ENCODE assay signal across 24 cellular contexts in genomic region chr3:150179330-150179729, GRCh38.
"Had no signal": no experiment of that assay in that cellular context is flagged by ENCODE, and none has a peak within 500 bp of the region (broad histone marks: within the 10 kb centered on the region; RNA-seq: fewer than 3 reads in every experiment).

No MANE protein-coding gene starts in this region.

- H3K9me3 ChIP-seq: ascending aorta, body of pancreas had no signal

- DNase-seq: activated B cell treated with CpG ODN at 0.5 μM for 24 hours; activated CD4-positive, alpha-beta memory T cell treated with anti-CD3 and anti-CD28 coated beads for 36 hours; activated CD4-positive, alpha-beta T cell treated with anti-CD3 and anti-CD28 coated beads for 1 hour; activated CD4-positive, alpha-beta T cell treated with anti-CD3 and anti-CD28 coated beads, Interleukin-2, amount 10 ng/mL, durations not matched to agents 7 days and 5 days; activated CD8-positive, alpha-beta memory T cell treated with anti-CD3 and anti-CD28 coated beads for 24 hours; activated effector memory CD4-positive, alpha-beta T cell treated with anti-CD3 and anti-CD28 coated beads, Interleukin-2, amount 50 U/mL, for 16 hours; activated naive CD4-positive, alpha-beta T cell treated with Interleukin-2 at 50 U/mL for 16 hours; activated naive CD8-positive, alpha-beta T cell treated with anti-CD3 and anti-CD28 coated beads, Interleukin-2, amount 50 U/mL, for 24 hours; activated T-cell treated with anti-CD3 and anti-CD28 coated beads, Interleukin-2, amount 50 U/mL, for 4 hours; amniotic stem cell; body of pancreas; Kasumi-1; NCI-H1105 treated with DMSO at 0.1 percent for 48 hours; NCI-H1436 treated with DMSO at 0.1 percent for 48 hours; NCI-H187; NCI-H2081; NCI-H446; PC-3; SHP77 treated with DMSO at 0.1 percent for 48 hours; T-helper 17 cell; T-helper 9 cell had no signal

- H3K27ac Mint-ChIP-seq: activated B cell treated with CpG ODN at 0.5 μM for 24 hours; activated CD4-positive, alpha-beta memory T cell treated with anti-CD3 and anti-CD28 coated beads for 36 hours; activated CD4-positive, alpha-beta T cell treated with anti-CD3 and anti-CD28 coated beads, Interleukin-2, amount 10 ng/mL, durations not matched to agents 7 days and 5 days; activated naive CD4-positive, alpha-beta T cell treated with anti-CD3 and anti-CD28 coated beads, Interleukin-2, amount 50 U/mL, for 72 hours; activated naive CD8-positive, alpha-beta T cell treated with anti-CD3 and anti-CD28 coated beads, Interleukin-2, amount 50 U/mL, for 24 hours; T-helper 17 cell had no signal

- H3K9me3 Mint-ChIP-seq: activated B cell treated with CpG ODN at 0.5 μM for 24 hours; activated CD4-positive, alpha-beta memory T cell treated with anti-CD3 and anti-CD28 coated beads for 36 hours; activated CD4-positive, alpha-beta T cell treated with anti-CD3 and anti-CD28 coated beads, Interleukin-2, amount 10 ng/mL, durations not matched to agents 7 days and 5 days; activated naive CD4-positive, alpha-beta T cell treated with anti-CD3 and anti-CD28 coated beads, Interleukin-2, amount 50 U/mL, for 72 hours; activated naive CD8-positive, alpha-beta T cell treated with anti-CD3 and anti-CD28 coated beads, Interleukin-2, amount 50 U/mL, for 24 hours; activated T-cell treated with anti-CD3 and anti-CD28 coated beads, Interleukin-2, amount 50 U/mL, for 4 hours had no signal

- H3K36me3 ChIP-seq: ascending aorta had no signal

- H3K27ac ChIP-seq: ascending aorta had no signal

- H3K27me3 ChIP-seq: ascending aorta, body of pancreas had no signal

- H3K4me1 Mint-ChIP-seq: activated B cell treated with CpG ODN at 0.5 μM for 24 hours; activated CD4-positive, alpha-beta T cell treated with anti-CD3 and anti-CD28 coated beads, Interleukin-2, amount 10 ng/mL, durations not matched to agents 7 days and 5 days; activated naive CD8-positive, alpha-beta T cell treated with anti-CD3 and anti-CD28 coated beads, Interleukin-2, amount 50 U/mL, for 24 hours had no signal

- H3K4me3 Mint-ChIP-seq: activated B cell treated with CpG ODN at 0.5 μM for 24 hours; activated CD4-positive, alpha-beta memory T cell treated with anti-CD3 and anti-CD28 coated beads for 36 hours; activated CD4-positive, alpha-beta T cell treated with anti-CD3 and anti-CD28 coated beads, Interleukin-2, amount 10 ng/mL, durations not matched to agents 7 days and 5 days; activated naive CD8-positive, alpha-beta T cell treated with anti-CD3 and anti-CD28 coated beads, Interleukin-2, amount 50 U/mL, for 24 hours; activated T-cell treated with anti-CD3 and anti-CD28 coated beads, Interleukin-2, amount 50 U/mL, for 4 hours; T-helper 17 cell had no signal

- H3K4me3 ChIP-seq: ascending aorta, body of pancreas, K562 had no signal

- H3K4me1 ChIP-seq: ascending aorta had no signal

- ATAC-seq: activated naive CD4-positive, alpha-beta T cell treated with anti-CD3 and anti-CD28 coated beads, Interleukin-2, amount 50 U/mL, for 72 hours; activated naive CD8-positive, alpha-beta T cell treated with anti-CD3 and anti-CD28 coated beads, Interleukin-2, amount 50 U/mL, for 24 hours; activated T-cell treated with anti-CD3 and anti-CD28 coated beads, Interleukin-2, amount 50 U/mL, for 4 hours; K562; PC-3; T-helper 17 cell had no signal

- H3K36me3 Mint-ChIP-seq: activated CD4-positive, alpha-beta memory T cell treated with anti-CD3 and anti-CD28 coated beads for 36 hours; activated naive CD4-positive, alpha-beta T cell treated with anti-CD3 and anti-CD28 coated beads, Interleukin-2, amount 50 U/mL, for 72 hours had no signal
